ENCODE assay signal across 18 cellular contexts in the genomic region with DNA sequence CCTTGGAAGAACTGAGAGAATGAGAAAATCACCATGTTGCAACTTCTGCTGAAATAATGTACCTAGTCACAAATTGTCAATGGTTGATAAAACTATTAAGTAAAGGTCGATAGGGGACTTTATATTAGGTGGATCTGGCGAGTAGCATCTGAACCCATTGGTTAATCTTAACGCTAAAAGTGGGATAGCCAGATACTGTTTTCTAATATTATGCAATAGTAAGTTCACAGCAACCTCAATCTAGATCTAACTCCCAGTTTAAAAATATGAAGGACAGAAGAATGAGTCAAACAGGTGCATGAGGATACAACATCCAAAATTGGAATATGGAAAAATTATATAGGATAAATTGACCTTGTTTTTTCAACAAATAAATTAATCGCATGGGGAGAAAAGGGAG. TPM values are rescaled to one million over a fixed set of nuclear protein-coding genes. Genes with fewer than 3 reads are reported as not detected.
DNase-seq lines count a peak whose midpoint lies in the region; ATAC-seq and TF ChIP-seq lines count a peak whose summit lies in the region.
"Had no signal": no experiment of that assay in that cellular context is flagged by ENCODE, and none has a peak within 500 bp of the region (broad histone marks: within the 10 kb centered on the region; RNA-seq: fewer than 3 reads in every experiment).

No MANE protein-coding gene starts in this region.

- peaks cover 14% of the 10 kb centered on the region for H3K4me1 Mint-ChIP-seq in T-helper 17 cell

- no peak overlapping the region for H2BK15ac ChIP-seq in IMR-90 (ENCODE audit: low read depth, low read length)

- no peak for TF ChIP-seq CTCF in IMR-90 (conservative IDR thresholded peaks at IDR 0.05; ENCODE audit: low read depth, low read length)

- WGBS in IMR-90 (ENCODE audit: extremely low coverage in 2 of 2, insufficient read length in 1 of 2), 2 experiments: no CpG with 5 or more reads among the region's 4 CpGs

- H3K79me2 ChIP-seq in Karpas-422 (ENCODE audit: low read length): peaks cover 79% of the 10 kb centered on the region

- CTCF ChIA-PET in IMR-90 (lab: Yijun Ruan, JAX): no interaction called here

- no peak overlapping the region for H2AK5ac ChIP-seq in IMR-90 (ENCODE audit: low read depth, low read length)

- H2BK5ac ChIP-seq in IMR-90 (ENCODE audit: low read depth, low read length, poor library complexity, severe bottlenecking): no peak overlapping the region

- H4K8ac ChIP-seq in IMR-90 (ENCODE audit: low read depth in 2 of 2, low read length in 2 of 2): no peak overlapping the region

- H3K27me3 ChIP-seq in IMR-90 (ENCODE audit: control insufficient read depth, insufficient read depth, low read length) (no peaks in the 10 kb centered on the region), Karpas-422 (ENCODE audit: low read length) (no peaks in the 10 kb centered on the region)

- H2BK20ac ChIP-seq in IMR-90 (ENCODE audit: low read depth, low read length): no peak overlapping the region

- H3K36me3 Mint-ChIP-seq in T-helper 17 cell (ENCODE audit: low read depth): peaks cover 10% of the 10 kb centered on the region

- no peak overlapping the region for H2AFZ ChIP-seq in IMR-90 (replicated peaks; ENCODE audit: low read length, poor library complexity)
- no peak overlapping the region for H2AFZ ChIP-seq in Karpas-422 (ENCODE audit: low read length)

- no TSS peak for BruUV-seq in IMR-90 (replicated peaks; lab: Mats Ljungman, UMichigan)

- dilution Hi-C loops in IMR-90 (cut with HindIII; ENCODE audit: low sequenced_read_pairs, unreplicated experiment): no loop called here

- no peak overlapping the region for H2AK9ac ChIP-seq in IMR-90 (replicated peaks; ENCODE audit: low read depth, low read length, poor library complexity)

- no peak overlapping the region for H3K23ac ChIP-seq in IMR-90 (ENCODE audit: low read depth, low read length)

- H3K9me3 ChIP-seq in IMR-90 (ENCODE audit: control insufficient read depth, insufficient read depth, low read length): no peaks in the 10 kb centered on the region
- no peaks in the 10 kb centered on the region for H3K9me3 ChIP-seq in T-helper 17 cell (ENCODE audit: control insufficient read depth, low read length, poor library complexity, severe bottlenecking)
- H3K9me3 ChIP-seq in Karpas-422 (ENCODE audit: low read length): no peaks in the 10 kb centered on the region
- H3K9me3 ChIP-seq: HAP-1 had no signal

- no peaks in the 10 kb centered on the region for H3K9me2 ChIP-seq in Karpas-422 (replicated peaks; ENCODE audit: insufficient read depth, low read length)

- H3K9ac ChIP-seq in IMR-90 (ENCODE audit: low read depth, low read length): no peak overlapping the region
- H3K9ac ChIP-seq in Karpas-422 (ENCODE audit: low read length): no peak overlapping the region

- intact Hi-C loops in IMR-90 (cut with micrococcal nuclease): no loop called here

- POLR2A ChIA-PET in IMR-90 (lab: Charles Lee; ENCODE audit: unreplicated experiment): no interaction called here

- no peak for TF ChIP-seq POLR2A in IMR-90 (IDR thresholded peaks at IDR 0.05; ENCODE audit: low read depth, low read length)

- H3K18ac ChIP-seq in IMR-90 (ENCODE audit: low read depth, low read length): no peak overlapping the region

- H3K27ac ChIP-seq in IMR-90 (ENCODE audit: insufficient read depth, low read length): no peak overlapping the region
- no peak overlapping the region for H3K27ac ChIP-seq in Karpas-422 (ENCODE audit: low read length)

- peaks cover 0 to 16% of the 10 kb centered on the region in 2 experiments; a peak in 3 of 4 replicates for H3K79me1 ChIP-seq in IMR-90 (ENCODE audit: low read depth in 1 of 2, low read length in 2 of 2)

- no peaks in the 10 kb centered on the region; the same call in 1 of the 2 replicates for H3K9me1 ChIP-seq in IMR-90 (ENCODE audit: insufficient read depth, low read length)

- H3K4me1 ChIP-seq in IMR-90 (ENCODE audit: control insufficient read depth, insufficient read depth, low read length): no peaks in the 10 kb centered on the region
- no peaks in the 10 kb centered on the region for H3K4me1 ChIP-seq in Karpas-422 (ENCODE audit: low read length)
- H3K4me1 ChIP-seq: HAP-1 had no signal

- in situ Hi-C loops in IMR-90 (cut with MboI; ENCODE audit: low sequenced_read_pairs): no loop called here

- H3K4me2 ChIP-seq in IMR-90 (ENCODE audit: low read depth, low read length): no peak overlapping the region
- H3K4me2 ChIP-seq in Karpas-422 (ENCODE audit: low read depth, low read length, poor library complexity, severe bottlenecking): no peak overlapping the region

- H4K20me1 ChIP-seq in IMR-90 (ENCODE audit: insufficient read depth, low read length) (peaks cover 5% of the 10 kb centered on the region; the same call in 1 of the 2 replicates), Karpas-422 (ENCODE audit: insufficient read depth, low read depth, low read length) (no peaks in the 10 kb centered on the region)

- H3K27me3 Mint-ChIP-seq in T-helper 17 cell: no peaks in the 10 kb centered on the region
- H3K27me3 Mint-ChIP-seq: CD4-positive, alpha-beta memory T cell had no signal

- DNase-seq in IMR-90 (no peak), T-helper 17 cell (no peak), left lobe of liver (ENCODE audit: low spot score) (no peak), Karpas-422 (no peak)
- no peak for DNase-seq in stimulated activated CD4-positive, alpha-beta T cell treated with anti-CD3 and anti-CD28 coated beads, Interleukin-1b, Interleukin-23, amount 100 ng/mL, for 48 hours
- DNase-seq: C1 segment of cervical spinal cord; Calu3; CD4-positive, alpha-beta memory T cell; COR-L47; DMS53; DMS79 treated with DMSO at 0.1 percent for 48 hours; GF-D8; GOT3; HFFc6 had no signal

- H3K14ac ChIP-seq in IMR-90 (replicated peaks; ENCODE audit: low read depth, low read length): no peak overlapping the region

- no peak overlapping the region for H3K56ac ChIP-seq in IMR-90 (ENCODE audit: extremely low read depth, insufficient read depth, low read length)

- H3K4me3 Mint-ChIP-seq in T-helper 17 cell: no peak overlapping the region
- H3K4me3 Mint-ChIP-seq: CD4-positive, alpha-beta memory T cell; HFFc6 had no signal

- ATAC-seq in IMR-90 (ENCODE audit: low read depth): no peak
- no peak for ATAC-seq in T-helper 17 cell
- ATAC-seq in left lobe of liver: peak; percentile 34
- ATAC-seq in GM21423 (IDR thresholded peaks at IDR 0.05; ENCODE audit: unreplicated experiment): no peak

- TF ChIP-seq RAD21 in IMR-90 (IDR thresholded peaks at IDR 0.05; ENCODE audit: low read length): no peak

- no peak overlapping the region for H3K4ac ChIP-seq in IMR-90 (ENCODE audit: low read depth, low read length)

- no peak overlapping the region for H3K4me3 ChIP-seq in IMR-90 (ENCODE audit: insufficient read depth, low read depth, low read length)
- H3K4me3 ChIP-seq in Karpas-422 (ENCODE audit: low read length): no peak overlapping the region
- H3K4me3 ChIP-seq: HAP-1 had no signal

- H3K36me3 ChIP-seq in IMR-90 (ENCODE audit: control insufficient read depth, insufficient read depth, low read length): peaks cover 23% of the 10 kb centered on the region
- H3K36me3 ChIP-seq in Karpas-422 (ENCODE audit: insufficient read depth, low read length): peaks cover 81% of the 10 kb centered on the region

- peak overlapping the region; percentile 16 for H3K27ac Mint-ChIP-seq in T-helper 17 cell
- H3K27ac Mint-ChIP-seq: HFFc6 had no signal

- no peak overlapping the region for H4K5ac ChIP-seq in IMR-90 (ENCODE audit: low read depth, low read length)

- H4K91ac ChIP-seq in IMR-90 (ENCODE audit: insufficient read depth, low read depth, low read length): no peak overlapping the region

- no peak overlapping the region for H2BK120ac ChIP-seq in IMR-90 (ENCODE audit: low read depth, low read length)

TF ChIP-seq in IMR-90, 13 proteins besides CTCF, POLR2A, EP300 and RAD21:
- TF ChIP-seq MAZ (IDR thresholded peaks at IDR 0.05; ENCODE audit: borderline replicate concordance, low read depth, low read length) (no peak), CEBPB (IDR thresholded peaks at IDR 0.05; ENCODE audit: low read depth, low read length) (peak; percentile 52; the same call in 1 of the 2 replicates)
TF ChIP-seq in IMR-90: peak in this region for 1.

RNA-seq across cellular contexts. Expression of a gene that starts 18.8 kb away (rescaled TPM):
- 93.6 and 120 TPM in 2 replicates for total RNA-seq in IMR-90 (2012; rRNA removed)
- polyA plus RNA-seq in IMR-90 (2012; rRNA removed): 89.4 and 109 TPM in 2 replicates
- 70.0 and 1,836 TPM in 2 replicates for polyA plus RNA-seq in IMR-90 (2012; cell fraction: cytosol; rRNA removed)
- polyA plus RNA-seq in IMR-90 (2012; cell fraction: nucleus; rRNA removed; ENCODE audit: low replicate concordance): 106 and 537 TPM in 2 replicates
- total RNA-seq in T-helper 17 cell: 100 to 1,000 TPM in 1 of 2 donors, 10 to 100 TPM in 1; 97.6 to 114 TPM
- total RNA-seq in left lobe of liver: 99.7 TPM
- 26.3 and 39.1 TPM in 2 replicates for total RNA-seq in Karpas-422 (2014; rRNA removed; shearing (Covaris generic); ENCODE audit: low replicate concordance)

RNA-seq across cellular contexts. Expression of a gene that starts 47.5 kb away (rescaled TPM):
- total RNA-seq in IMR-90 (2012; rRNA removed): not detected in 2 replicates
- 0.03 TPM in 1 of 2 replicates, not detected in the other for polyA plus RNA-seq in IMR-90 (2012; rRNA removed)
- not detected in 2 replicates for polyA plus RNA-seq in IMR-90 (2012; cell fraction: cytosol; rRNA removed)
- 0.32 and 0.50 TPM in 2 replicates for polyA plus RNA-seq in IMR-90 (2012; cell fraction: nucleus; rRNA removed; ENCODE audit: low replicate concordance)
- under 1 TPM in 1 of 2 donors, not detected in 1; 0.32 TPM for total RNA-seq in T-helper 17 cell
- 1.2 TPM for total RNA-seq in left lobe of liver
- not detected in 2 replicates for total RNA-seq in Karpas-422 (2014; rRNA removed; shearing (Covaris generic); ENCODE audit: low replicate concordance)
- total RNA-seq: A673; CD4-positive, alpha-beta memory T cell; G401; HFFc6 had no signal
- polyA plus RNA-seq: CD4-positive, alpha-beta memory T cell had no signal
